Comparison of ENCODE assay signal across 10 cellular contexts in genomic region chr19:58468216-58468839, GRCh38. TPM values are rescaled to one million over a fixed set of nuclear protein-coding genes. Genes with fewer than 3 reads are reported as not detected.
DNase-seq lines count a peak whose midpoint lies in the region; ATAC-seq, FAIRE-seq and TF ChIP-seq lines count a peak whose summit lies in the region.
"Had no signal": no experiment of that assay in that cellular context is flagged by ENCODE, and none has a peak within 500 bp of the region (broad histone marks: within the 10 kb centered on the region; RNA-seq: fewer than 3 reads in every experiment).

No MANE protein-coding gene starts in this region.

- peaks cover 18% of the 10 kb centered on the region for H3K4me1 ChIP-seq in CD4-positive, CD25-positive, alpha-beta regulatory T cell (ENCODE audit: control insufficient read depth, insufficient read depth, low read length, poor library complexity, severe bottlenecking)
- H3K4me1 ChIP-seq in pancreas = peaks cover 0 to 5% (median 0%) of the 10 kb centered on the region in 3 donors
- peaks cover 6% of the 10 kb centered on the region for H3K4me1 ChIP-seq in prostate gland (replicated peaks)

- H3K9me3 ChIP-seq in CD4-positive, CD25-positive, alpha-beta regulatory T cell (ENCODE audit: control insufficient read depth in 2 of 2, low read length in 2 of 2) = no peaks in the 10 kb centered on the region
- no peaks in the 10 kb centered on the region for H3K9me3 ChIP-seq in pancreas
- no peaks in the 10 kb centered on the region for H3K9me3 ChIP-seq in prostate gland
- H3K9me3 ChIP-seq: adrenal gland had no signal

- H3K36me3 ChIP-seq in CD4-positive, CD25-positive, alpha-beta regulatory T cell (ENCODE audit: control insufficient read depth, insufficient read depth, low read length) = peaks cover 16% of the 10 kb centered on the region
- H3K36me3 ChIP-seq in pancreas (peaks cover 0 to 9% (median 8%) of the 10 kb centered on the region in 3 donors), prostate gland (peaks cover 5 to 10% of the 10 kb centered on the region in 2 donors)

- peaks cover 5% of the 10 kb centered on the region for H3K36me3 Mint-ChIP-seq in CD4-positive, CD25-positive, alpha-beta regulatory T cell
- H3K36me3 Mint-ChIP-seq in HFFc6 (ENCODE audit: low read depth) (no peaks in the 10 kb centered on the region; the same call in 1 of the 2 replicates), naive B cell (no peaks in the 10 kb centered on the region)
- no peaks in the 10 kb centered on the region for H3K36me3 Mint-ChIP-seq in activated naive CD8-positive, alpha-beta T cell

- no peak for TF ChIP-seq CTCF in HFFc6 (IDR thresholded peaks at IDR 0.05)
- TF ChIP-seq CTCF in pancreas (IDR thresholded peaks at IDR 0.05) = no peak
- TF ChIP-seq CTCF in prostate gland (IDR thresholded peaks at IDR 0.05) = no peak

- peaks cover 0 to 26% (median 12%) of the 10 kb centered on the region in 4 donors for H3K4me1 Mint-ChIP-seq in CD4-positive, CD25-positive, alpha-beta regulatory T cell
- H3K4me1 Mint-ChIP-seq in HFFc6 (ENCODE audit: low read depth) (peaks cover 26% of the 10 kb centered on the region), naive B cell (peaks cover 19 to 41% (median 19%) of the 10 kb centered on the region in 3 donors)
- peaks cover 21% of the 10 kb centered on the region for H3K4me1 Mint-ChIP-seq in activated naive CD8-positive, alpha-beta T cell (ENCODE audit: low read depth)

- peaks cover 11% of the 10 kb centered on the region for H3K27me3 Mint-ChIP-seq in CD4-positive, CD25-positive, alpha-beta regulatory T cell
- H3K27me3 Mint-ChIP-seq in HFFc6 (ENCODE audit: insufficient read depth) = no peaks in the 10 kb centered on the region; the same call in 1 of the 2 replicates
- no peaks in the 10 kb centered on the region for H3K27me3 Mint-ChIP-seq in activated naive CD8-positive, alpha-beta T cell
- no peaks in the 10 kb centered on the region for H3K27me3 Mint-ChIP-seq in naive B cell

- H3K4me3 ChIP-seq in CD4-positive, CD25-positive, alpha-beta regulatory T cell (ENCODE audit: low read depth, low read length) = no peak overlapping the region
- H3K4me3 ChIP-seq in pancreas (no peak overlapping the region), prostate gland (no peak overlapping the region)

- H3K4me3 Mint-ChIP-seq in CD4-positive, CD25-positive, alpha-beta regulatory T cell = peak overlapping the region; percentile 81 to 89 (median 86)
- peak overlapping the region; percentile 90 for H3K4me3 Mint-ChIP-seq in HFFc6
- H3K4me3 Mint-ChIP-seq in activated naive CD8-positive, alpha-beta T cell = peak overlapping the region; percentile 90
- peak overlapping the region; percentile 43 to 94 (median 86) for H3K4me3 Mint-ChIP-seq in naive B cell

- no peak for TF ChIP-seq POLR2A in prostate gland (IDR thresholded peaks at IDR 0.05)

- no peak for DNase-seq in CD4-positive, CD25-positive, alpha-beta regulatory T cell
- DNase-seq in HFFc6 (no peak), naive B cell (no peak), SHP77 treated with DMSO at 0.1 percent for 48 hours (lab: John Stamatoyannopoulos, UW) (no peak), pancreas (no peak), prostate gland (ENCODE audit: low spot score) (no peak)
- DNase-seq: adrenal gland had no signal

- 47 to 51% methylated on average over 5 of the region's 5 CpGs for WGBS in pancreas, 2 donors
- WGBS in prostate gland = 45% methylated on average over 5 of the region's 5 CpGs

- peak overlapping the region in 2 of 3 donors; percentile 44 to 73 for H3K27ac Mint-ChIP-seq in CD4-positive, CD25-positive, alpha-beta regulatory T cell
- H3K27ac Mint-ChIP-seq in HFFc6 (peak overlapping the region; percentile 63), naive B cell (peak overlapping the region in 4 of 6 donors; percentile 57 to 86 (median 76))
- peak overlapping the region; percentile 76 for H3K27ac Mint-ChIP-seq in activated naive CD8-positive, alpha-beta T cell

- no peak for FAIRE-seq in pancreas (lab: Jason Lieb, UNC)
- FAIRE-seq: RCC 7860 had no signal

- intact Hi-C loops in pancreas (cut with DNase I) (no loop called here), prostate gland (cut with DNase I) (no loop called here)

- H3K27ac ChIP-seq in CD4-positive, CD25-positive, alpha-beta regulatory T cell (ENCODE audit: insufficient read depth, low read length, poor library complexity, severe bottlenecking) = no peak overlapping the region
- H3K27ac ChIP-seq in pancreas = no peak overlapping the region
- H3K27ac ChIP-seq in prostate gland = no peak overlapping the region
- H3K27ac ChIP-seq: adrenal gland had no signal

- H3K27me3 ChIP-seq in CD4-positive, CD25-positive, alpha-beta regulatory T cell (ENCODE audit: control insufficient read depth, insufficient read depth, low read length) = peaks cover 2% of the 10 kb centered on the region
- H3K27me3 ChIP-seq in pancreas = no peaks in the 10 kb centered on the region
- H3K27me3 ChIP-seq in prostate gland (replicated peaks; ENCODE audit: insufficient read depth) = no peaks in the 10 kb centered on the region
- H3K27me3 ChIP-seq: adrenal gland had no signal

- no peaks in the 10 kb centered on the region for H3K9me3 Mint-ChIP-seq in CD4-positive, CD25-positive, alpha-beta regulatory T cell
- no peaks in the 10 kb centered on the region for H3K9me3 Mint-ChIP-seq in HFFc6
- no peaks in the 10 kb centered on the region for H3K9me3 Mint-ChIP-seq in activated naive CD8-positive, alpha-beta T cell (ENCODE audit: low read depth)
- H3K9me3 Mint-ChIP-seq in naive B cell = no peaks in the 10 kb centered on the region

- no peak for ATAC-seq in CD4-positive, CD25-positive, alpha-beta regulatory T cell (ENCODE audit: low read depth in 2 of 2)
- ATAC-seq in naive B cell (ENCODE audit: low read depth in 2 of 2) (no peak), HG03442 (IDR thresholded peaks at IDR 0.05; ENCODE audit: unreplicated experiment) (no peak), pancreas (no peak)

RNA-seq across cellular contexts. Expression of gene ZNF324, which starts 1.4 kb away (rescaled TPM):
- 15.1 TPM for total RNA-seq in CD4-positive, CD25-positive, alpha-beta regulatory T cell
- polyA plus RNA-seq in CD4-positive, CD25-positive, alpha-beta regulatory T cell = 10 to 100 TPM in 2 of 4 donors, 1 to 10 TPM in 2; 5.3 to 12.7 (median 10.2) TPM
- 1 to 10 TPM; 5.6 to 7.5 (median 6.8) TPM for total RNA-seq in HFFc6 (2021; fragmentation: NEBNext Ultra II Directional; extraction: Animal tissue kit (Norgen Biotek cat#: 25700))
- 10 to 100 TPM in 5 of 6 donors, 1 to 10 TPM in 1; 8.5 to 30.0 (median 14.4) TPM for polyA plus RNA-seq in naive B cell (ENCODE audit: low read depth in 6 of 6)
- total RNA-seq in pancreas = 1 to 10 TPM; 4.2 to 7.3 (median 6.3) TPM
- 1 to 10 TPM; 3.5 to 5.5 TPM for polyA plus RNA-seq in pancreas
- total RNA-seq in prostate gland = 10 to 100 TPM; 22.9 to 27.1 TPM

RNA-seq across cellular contexts. Expression of gene ZNF446, which starts 7.8 kb away (rescaled TPM):
- 10.5 TPM for total RNA-seq in CD4-positive, CD25-positive, alpha-beta regulatory T cell
- polyA plus RNA-seq in CD4-positive, CD25-positive, alpha-beta regulatory T cell = 1 to 10 TPM; 1.7 to 5.2 (median 3.8) TPM
- total RNA-seq in HFFc6 (2021; fragmentation: NEBNext Ultra II Directional; extraction: Animal tissue kit (Norgen Biotek cat#: 25700)) = 1 to 10 TPM; 5.7 to 6.9 (median 6.2) TPM
- polyA plus RNA-seq in naive B cell (ENCODE audit: low read depth in 6 of 6) = 1 to 10 TPM; 4.1 to 6.2 (median 5.0) TPM
- total RNA-seq in pancreas = 1 to 10 TPM; 4.4 to 6.6 (median 5.1) TPM
- 10 to 100 TPM; 19.9 to 23.6 TPM for polyA plus RNA-seq in pancreas
- total RNA-seq in prostate gland = 10 to 100 TPM; 37.8 to 38.0 TPM

RNA-seq across cellular contexts. Expression of gene ZNF324B, which starts 16.9 kb away (rescaled TPM):
- 6.5 TPM for total RNA-seq in CD4-positive, CD25-positive, alpha-beta regulatory T cell
- 1 to 10 TPM in 1 of 4 donors, under 1 TPM in 3; 0.81 to 1.4 (median 0.90) TPM for polyA plus RNA-seq in CD4-positive, CD25-positive, alpha-beta regulatory T cell
- 1 to 10 TPM; 3.8 to 5.9 (median 4.7) TPM for total RNA-seq in HFFc6 (2021; fragmentation: NEBNext Ultra II Directional; extraction: Animal tissue kit (Norgen Biotek cat#: 25700))
- polyA plus RNA-seq in naive B cell (ENCODE audit: low read depth in 6 of 6) (1 to 10 TPM in 5 of 6 donors, under 1 TPM in 1; 0.96 to 3.7 (median 2.4) TPM), pancreas (1 to 10 TPM; 3.0 to 4.5 TPM)
- total RNA-seq in pancreas (1 to 10 TPM; 3.5 to 5.6 (median 4.2) TPM), prostate gland (10 to 100 TPM; 10.8 to 16.4 TPM)

RNA-seq across cellular contexts. Expression of gene ZNF132, which starts 28.4 kb away (rescaled TPM):
- total RNA-seq in CD4-positive, CD25-positive, alpha-beta regulatory T cell = 1.2 TPM
- 1 to 10 TPM in 1 of 4 donors, under 1 TPM in 3; 0.76 to 2.0 (median 0.96) TPM for polyA plus RNA-seq in CD4-positive, CD25-positive, alpha-beta regulatory T cell
- 1 to 10 TPM; 4.0 to 5.2 (median 4.5) TPM for total RNA-seq in HFFc6 (2021; fragmentation: NEBNext Ultra II Directional; extraction: Animal tissue kit (Norgen Biotek cat#: 25700))
- polyA plus RNA-seq in naive B cell (ENCODE audit: low read depth in 6 of 6) (1 to 10 TPM in 5 of 6 donors, not detected in 1; 2.1 to 3.8 (median 3.2) TPM), pancreas (1 to 10 TPM; 1.1 to 2.0 TPM)
- total RNA-seq in pancreas (1 to 10 TPM; 1.4 to 6.1 (median 2.1) TPM), prostate gland (10 to 100 TPM in 1 of 2 donors, 1 to 10 TPM in 1; 8.1 to 12.2 TPM)

RNA-seq across cellular contexts. Expression of gene SLC27A5, which starts 43.5 kb away (rescaled TPM):
- total RNA-seq in CD4-positive, CD25-positive, alpha-beta regulatory T cell = 5.5 TPM
- polyA plus RNA-seq in CD4-positive, CD25-positive, alpha-beta regulatory T cell = 10 to 100 TPM; 14.4 to 26.7 (median 20.4) TPM
- total RNA-seq in HFFc6 (2021; fragmentation: NEBNext Ultra II Directional; extraction: Animal tissue kit (Norgen Biotek cat#: 25700)) = 1 to 10 TPM; 2.0 to 5.7 (median 2.6) TPM
- 10 to 100 TPM; 12.0 to 17.8 (median 12.7) TPM for polyA plus RNA-seq in naive B cell (ENCODE audit: low read depth in 6 of 6)
- 1 to 10 TPM; 3.0 to 6.7 (median 5.0) TPM for total RNA-seq in pancreas
- 10 to 100 TPM; 12.8 to 15.6 TPM for polyA plus RNA-seq in pancreas
- total RNA-seq in prostate gland = 10 to 100 TPM in 1 of 2 donors, 1 to 10 TPM in 1; 6.6 to 20.7 TPM
